Comparison of ENCODE assay signal across 13 cellular contexts in the genomic region with DNA sequence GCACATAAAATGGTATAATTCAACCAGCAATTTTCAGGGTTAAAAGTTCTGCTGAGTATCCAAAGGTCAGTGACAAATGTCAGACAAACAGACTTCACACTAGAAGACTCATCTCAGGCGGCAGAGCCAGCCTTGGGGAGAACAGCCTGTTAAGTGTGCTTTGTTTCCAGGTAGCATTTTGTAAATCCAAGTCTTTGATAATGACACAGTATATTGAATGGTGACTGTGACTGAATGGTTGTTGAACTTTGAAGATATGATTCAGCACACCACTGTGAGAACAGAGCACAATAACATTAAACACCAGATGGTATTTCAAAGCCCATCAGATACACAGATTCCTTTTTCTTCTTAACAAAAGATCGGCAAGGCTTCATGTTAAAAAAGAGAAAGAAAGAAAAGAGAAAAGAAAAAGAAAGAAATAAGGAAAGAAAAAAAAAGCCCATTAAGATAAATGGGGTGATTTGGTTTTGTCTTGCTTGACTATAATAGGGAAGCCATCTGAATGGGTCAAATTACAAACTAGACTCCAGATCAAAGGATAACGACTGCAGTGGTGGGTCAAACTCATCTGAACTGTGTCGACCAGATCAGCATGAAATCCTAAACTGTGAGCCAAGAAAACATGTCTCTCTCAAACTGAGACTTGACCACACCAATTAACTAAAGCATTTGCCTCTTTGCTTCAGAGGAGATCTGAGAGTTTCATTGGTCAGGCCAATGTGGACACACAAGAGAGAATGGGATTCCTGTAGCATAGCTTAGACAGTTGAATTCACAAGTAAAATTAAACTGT.
DNase-seq lines count a peak whose midpoint lies in the region; ATAC-seq and TF ChIP-seq lines count a peak whose summit lies in the region.
"Had no signal": no experiment of that assay in that cellular context is flagged by ENCODE, and none has a peak within 500 bp of the region (broad histone marks: within the 10 kb centered on the region; RNA-seq: fewer than 3 reads in every experiment).

No MANE protein-coding gene starts in this region.

- TF ChIP-seq CTCF in Caco-2 (IDR thresholded peaks at IDR 0.05; ENCODE audit: insufficient read depth in 1 of 2, low read depth in 1 of 2, low read length in 1 of 2, severe bottlenecking in 1 of 2, unreplicated experiment in 1 of 2) = no peak
- TF ChIP-seq CTCF in VCaP (conservative IDR thresholded peaks at IDR 0.05) = no peak
- no peak for TF ChIP-seq CTCF in GM10266 (IDR thresholded peaks at IDR 0.05; ENCODE audit: control insufficient read depth, insufficient read depth, low read depth, missing control alignments)

- no peaks in the 10 kb centered on the region for H3K27me3 Mint-ChIP-seq in Caco-2 (ENCODE audit: insufficient read depth, unreplicated experiment)
- H3K27me3 Mint-ChIP-seq: stimulated activated naive CD8-positive, alpha-beta T cell treated with anti-CD3 and anti-CD28 coated beads, Interleukin-15, amount 100 ng/mL, for 72 hours had no signal

- CTCF ChIA-PET in Caco-2 (lab: Charles Lee) = no interaction called here

- H3K36me3 Mint-ChIP-seq in Caco-2 (ENCODE audit: insufficient read depth, unreplicated experiment) = no peaks in the 10 kb centered on the region

- H3K4me3 ChIP-seq in Caco-2 (ENCODE audit: low read depth, low read length) (no peak overlapping the region), HUES48 (ENCODE audit: low read depth, low read length) (no peak overlapping the region)
- H3K4me3 ChIP-seq: PC-9 had no signal

- DNase-seq in Caco-2 (peak in 1 of 2 experiments; percentile 4), kidney glomerular epithelial cell (lab: John Stamatoyannopoulos, UW) (peak; percentile 25), D341Med (ENCODE audit: low spot score) (no peak), GM10266 (ENCODE audit: extremely low spot score) (no peak)
- DNase-seq: activated CD8-positive, alpha-beta T cell treated with anti-CD3 and anti-CD28 coated beads, Interleukin-2, amount 10 ng/mL, durations not matched to agents 7 days and 5 days; activated effector memory CD4-positive, alpha-beta T cell treated with Interleukin-2 at 50 U/mL for 16 hours; hypothalamus; PC-9; stimulated activated naive CD8-positive, alpha-beta T cell treated with anti-CD3 and anti-CD28 coated beads, Interleukin-15, amount 100 ng/mL, for 72 hours had no signal

- peak overlapping the region; percentile 19 for H3K4me3 Mint-ChIP-seq in Caco-2 (ENCODE audit: unreplicated experiment)
- H3K4me3 Mint-ChIP-seq: activated CD8-positive, alpha-beta T cell treated with anti-CD3 and anti-CD28 coated beads, Interleukin-2, amount 10 ng/mL, durations not matched to agents 7 days and 5 days; stimulated activated naive CD8-positive, alpha-beta T cell treated with anti-CD3 and anti-CD28 coated beads, Interleukin-15, amount 100 ng/mL, for 72 hours had no signal

- no peak for ATAC-seq in GM19328 (IDR thresholded peaks at IDR 0.05; ENCODE audit: unreplicated experiment)
- ATAC-seq in HG03139 (IDR thresholded peaks at IDR 0.05; ENCODE audit: unreplicated experiment) = no peak
- ATAC-seq: activated CD8-positive, alpha-beta T cell treated with anti-CD3 and anti-CD28 coated beads, Interleukin-2, amount 10 ng/mL, durations not matched to agents 7 days and 5 days; stimulated activated naive CD8-positive, alpha-beta T cell treated with anti-CD3 and anti-CD28 coated beads, Interleukin-15, amount 100 ng/mL, for 72 hours had no signal

- POLR2A ChIA-PET in Caco-2 (lab: Charles Lee) = no interaction called here

- no TSS peak for BruUV-seq in Caco-2 (replicated peaks; lab: Mats Ljungman, UMichigan)

- no peaks in the 10 kb centered on the region for H3K9me3 Mint-ChIP-seq in Caco-2 (ENCODE audit: unreplicated experiment)

- H3K27me3 ChIP-seq in Caco-2 (replicated peaks; ENCODE audit: control insufficient read depth, insufficient read depth, low read length) = no peaks in the 10 kb centered on the region
- H3K27me3 ChIP-seq in HUES48 (ENCODE audit: control insufficient read depth, insufficient read depth, low read length) = no peaks in the 10 kb centered on the region

- H3K36me3 ChIP-seq in Caco-2 (ENCODE audit: control insufficient read depth, insufficient read depth, low read length) (no peaks in the 10 kb centered on the region), HUES48 (ENCODE audit: control insufficient read depth, insufficient read depth, low read length) (no peaks in the 10 kb centered on the region)

- H3K4me1 ChIP-seq in Caco-2 (peaks cover 11% of the 10 kb centered on the region), HUES48 (ENCODE audit: control insufficient read depth, insufficient read depth, low read length) (peaks cover 61% of the 10 kb centered on the region)

- intact Hi-C loops in Caco-2 (cut with micrococcal nuclease; ENCODE audit: unreplicated experiment) = loop anchor here (1.0 kb wide), 1 partner anchor 48 kb away; no protein-coding TSS in a partner anchor

- H3K9me3 ChIP-seq in Caco-2 (no peaks in the 10 kb centered on the region), HUES48 (ENCODE audit: control insufficient read depth, insufficient read depth, low read length) (no peaks in the 10 kb centered on the region)

- H3K27ac Mint-ChIP-seq in Caco-2 (ENCODE audit: unreplicated experiment) = peak overlapping the region; percentile 37
- H3K27ac Mint-ChIP-seq: activated CD8-positive, alpha-beta T cell treated with anti-CD3 and anti-CD28 coated beads, Interleukin-2, amount 10 ng/mL, durations not matched to agents 7 days and 5 days; stimulated activated naive CD8-positive, alpha-beta T cell treated with anti-CD3 and anti-CD28 coated beads, Interleukin-15, amount 100 ng/mL, for 72 hours had no signal

- peaks cover 13% of the 10 kb centered on the region for H3K4me1 Mint-ChIP-seq in Caco-2 (ENCODE audit: low read depth, unreplicated experiment)
- H3K4me1 Mint-ChIP-seq: stimulated activated naive CD8-positive, alpha-beta T cell treated with anti-CD3 and anti-CD28 coated beads, Interleukin-15, amount 100 ng/mL, for 72 hours had no signal

- no peak overlapping the region for H3K9ac ChIP-seq in HUES48 (ENCODE audit: low read depth, low read length)

- peak overlapping the region; percentile 54 for H3K27ac ChIP-seq in HUES48 (ENCODE audit: low read depth, low read length)
- H3K27ac ChIP-seq in VCaP = peak overlapping the region; percentile 50
- H3K27ac ChIP-seq: PC-9 had no signal
